Comparison of ENCODE assay signal across 14 cellular contexts in genomic region chr2:209472871-209473270, GRCh38. TPM values are rescaled to one million over a fixed set of nuclear protein-coding genes. Genes with fewer than 3 reads are reported as not detected.
DNase-seq lines count a peak whose midpoint lies in the region; ATAC-seq, FAIRE-seq and TF ChIP-seq lines count a peak whose summit lies in the region.
"Had no signal": no experiment of that assay in that cellular context is flagged by ENCODE, and none has a peak within 500 bp of the region (broad histone marks: within the 10 kb centered on the region; RNA-seq: fewer than 3 reads in every experiment).

No MANE protein-coding gene starts in this region.

- peak overlapping the region; percentile 25 for H3K4me2 ChIP-seq in PC-3 (ENCODE audit: low read length)

- WGBS in spleen, 5 donors: 21 to 68% (median 36%) methylated on average over 2 of the region's 2 CpGs

- no peaks in the 10 kb centered on the region for H3K79me2 ChIP-seq in PC-3 (ENCODE audit: low read length)

- H2AFZ ChIP-seq in PC-3 (ENCODE audit: low read length): no peak overlapping the region

- TF ChIP-seq POLR2A in H54 (IDR thresholded peaks at IDR 0.05; ENCODE audit: low read depth, low read length): no peak
- no peak for TF ChIP-seq POLR2A in spleen (IDR thresholded peaks at IDR 0.05)

- FAIRE-seq in H54 (lab: Jason Lieb, UNC): peak; percentile 75

- DNase-seq in H54 (ENCODE audit: insufficient read length, low spot score): no peak
- DNase-seq in PC-3: no peak
- DNase-seq in fibroblast of mammary gland (ENCODE audit: low read depth): peak; percentile 76
- DNase-seq in skeletal muscle cell (ENCODE audit: low read depth): peak; percentile 83
- no peak for DNase-seq in activated CD4-positive, alpha-beta T cell treated with anti-CD3 and anti-CD28 coated beads for 48 hours
- no peak for DNase-seq in NCI-H748 treated with DMSO at 0.1 percent for 48 hours (lab: John Stamatoyannopoulos, UW)
- DNase-seq in spleen: no peak
- no peak for DNase-seq in NCI-H1436 treated with DMSO at 0.1 percent for 48 hours (lab: John Stamatoyannopoulos, UW)
- DNase-seq: activated CD8-positive, alpha-beta memory T cell treated with anti-CD3 and anti-CD28 coated beads, Interleukin-2, amount 10 ng/mL, durations not matched to agents 7 days and 5 days; Caco-2; heart right ventricle; NCI-H1930; Peyer's patch; psoas muscle had no signal

- H3K36me3 ChIP-seq in PC-3 (ENCODE audit: low read depth, low read length): no peaks in the 10 kb centered on the region
- no peaks in the 10 kb centered on the region for H3K36me3 ChIP-seq in spleen
- H3K36me3 ChIP-seq: heart right ventricle, Peyer's patch had no signal

- no peak overlapping the region for H3K9ac ChIP-seq in PC-3 (ENCODE audit: low read length)

- no TSS peak for BruUV-seq in PC-3 (replicated peaks; lab: Mats Ljungman, UMichigan)

- peak overlapping the region; percentile 62 for H3K27ac ChIP-seq in PC-3 (ENCODE audit: low read length)
- no peak overlapping the region for H3K27ac ChIP-seq in spleen
- H3K27ac ChIP-seq: heart right ventricle, Peyer's patch, psoas muscle had no signal

- no peak for ATAC-seq in PC-3
- ATAC-seq: activated CD8-positive, alpha-beta memory T cell treated with anti-CD3 and anti-CD28 coated beads, Interleukin-2, amount 10 ng/mL, durations not matched to agents 7 days and 5 days; psoas muscle had no signal

- H3K4me1 ChIP-seq in PC-3 (ENCODE audit: insufficient read depth, low read length) (peaks cover 38% of the 10 kb centered on the region), spleen (peaks cover 0 to 7% (median 0%) of the 10 kb centered on the region in 6 donors)
- H3K4me1 ChIP-seq: Caco-2, Peyer's patch, psoas muscle had no signal

- no peaks in the 10 kb centered on the region for H3K9me2 ChIP-seq in PC-3 (replicated peaks; ENCODE audit: low read length)

- H3K9me3 ChIP-seq in PC-3 (ENCODE audit: low read length) (no peaks in the 10 kb centered on the region), spleen (no peaks in the 10 kb centered on the region)
- H3K9me3 ChIP-seq: Caco-2, heart right ventricle, Peyer's patch, psoas muscle had no signal

- H4K20me1 ChIP-seq in PC-3 (ENCODE audit: low read length): no peaks in the 10 kb centered on the region

- intact Hi-C loops in PC-3 (cut with micrococcal nuclease) (no loop called here), spleen (cut with DNase I; ENCODE audit: low total_unique reads) (no loop called here)

- CTCF ChIA-PET in PC-3 (lab: Charles Lee): no interaction called here

- H3K4me3 ChIP-seq in PC-3 (ENCODE audit: low read length): no peak overlapping the region
- no peak overlapping the region for H3K4me3 ChIP-seq in fibroblast of mammary gland (ENCODE audit: control insufficient read depth, low read depth, low read length)
- no peak overlapping the region for H3K4me3 ChIP-seq in skeletal muscle cell (ENCODE audit: low read depth, low read length)
- H3K4me3 ChIP-seq in spleen: no peak overlapping the region
- H3K4me3 ChIP-seq: heart right ventricle, Peyer's patch, psoas muscle had no signal

- POLR2A ChIA-PET in PC-3 (lab: Charles Lee; ENCODE audit: unreplicated experiment): no interaction called here

- no peaks in the 10 kb centered on the region for H3F3A ChIP-seq in PC-3 (ENCODE audit: low read length, unreplicated experiment)

- TF ChIP-seq CTCF in PC-3 (conservative IDR thresholded peaks at IDR 0.05; ENCODE audit: low read depth, low read length): no peak
- no peak for TF ChIP-seq CTCF in fibroblast of mammary gland (conservative IDR thresholded peaks at IDR 0.05; ENCODE audit: control insufficient read depth, insufficient read depth, low read depth, low read length)
- TF ChIP-seq CTCF in spleen (IDR thresholded peaks at IDR 0.05 in 8 of 11, conservative IDR thresholded peaks at IDR 0.05 in 3 of 11): no peak

- no peaks in the 10 kb centered on the region for H3K27me3 ChIP-seq in PC-3 (ENCODE audit: low read length)
- H3K27me3 ChIP-seq in spleen (replicated peaks in 1 of 7): no peaks in the 10 kb centered on the region
- H3K27me3 ChIP-seq: heart right ventricle, Peyer's patch had no signal

RNA-seq across cellular contexts. Expression of gene MAP2, which starts 49.0 kb away (rescaled TPM):
- total RNA-seq in PC-3 (2014; rRNA removed): 1.7 and 2.1 TPM in 2 replicates
- total RNA-seq in spleen: 1 to 10 TPM in 6 of 7 donors, under 1 TPM in 1; 0.97 to 5.0 (median 3.2) TPM
- under 1 TPM; 0.38 to 0.74 (median 0.48) TPM for polyA plus RNA-seq in spleen

Comparison
In these comparisons a context has a peak if more than half of its experiments do, and no peak if none do; other contexts are left out.
1. DNase-seq: peak in fibroblast of mammary gland (single experiment) and skeletal muscle cell (single experiment); none in H54 (single experiment), PC-3 (single experiment), activated CD4-positive, alpha-beta T cell treated with anti-CD3 and anti-CD28 coated beads for 48 hours (single experiment), NCI-H748 treated with DMSO at 0.1 percent for 48 hours (single experiment), spleen (single experiment) and NCI-H1436 treated with DMSO at 0.1 percent for 48 hours (single experiment).